ENCODE assay signal across 23 cellular contexts in genomic region chr17:27488263-27488662, GRCh38. TPM values are rescaled to one million over a fixed set of nuclear protein-coding genes. Genes with fewer than 3 reads are reported as not detected.
A peak's percentile ranks its signal among the peaks of the same experiment; 100 is the strongest.
DNase-seq lines count a peak whose midpoint lies in the region; ATAC-seq and TF ChIP-seq lines count a peak whose summit lies in the region.
"Had no signal": no experiment of that assay in that cellular context is flagged by ENCODE, and none has a peak within 500 bp of the region (broad histone marks: within the 10 kb centered on the region; RNA-seq: fewer than 3 reads in every experiment).

No MANE protein-coding gene starts in this region.

- no peak for TF ChIP-seq POLR2A in stomach (IDR thresholded peaks at IDR 0.05)

- H3K36me3 Mint-ChIP-seq in dendritic cell treated with granulocyte-macrophage colony-stimulating factor and Interleukin-4, amounts not matched to agents 40 ng/mL and 50 ng/mL, for 4 days (ENCODE audit: low read depth): no peaks in the 10 kb centered on the region
- H3K36me3 Mint-ChIP-seq: CD8-positive, alpha-beta T cell had no signal

- intact Hi-C loops in dendritic cell treated with granulocyte-macrophage colony-stimulating factor and Interleukin-4, amounts not matched to agents 40 ng/mL and 50 ng/mL, for 4 days (cut with micrococcal nuclease): loop anchor here (1.0 kb wide), 1 partner anchor 41 kb away; no protein-coding TSS in a partner anchor
- intact Hi-C loops in stomach (cut with DNase I; ENCODE audit: low total_unique reads): loop anchor here (10.0 kb wide), 1 partner anchor 97 kb away; no protein-coding TSS in a partner anchor

- H3K9me3 ChIP-seq in stomach: no peaks in the 10 kb centered on the region
- H3K9me3 ChIP-seq: gastrocnemius medialis had no signal

- H3K27ac Mint-ChIP-seq in dendritic cell treated with granulocyte-macrophage colony-stimulating factor and Interleukin-4, amounts not matched to agents 40 ng/mL and 50 ng/mL, for 4 days: peak overlapping the region; percentile 77
- H3K27ac Mint-ChIP-seq: CD8-positive, alpha-beta T cell; mesothelial cell of epicardium; progenitor cell of endocrine pancreas; T-helper 1 cell treated with Interleukin-12 subunit alpha and Interleukin-12 subunit beta and Interleukin-4 antibody, amounts not matched to agents 30 μg/mL and 1 μg/mL, for 36 hours had no signal

- peaks cover 85% of the 10 kb centered on the region for H3K4me1 Mint-ChIP-seq in dendritic cell treated with granulocyte-macrophage colony-stimulating factor and Interleukin-4, amounts not matched to agents 40 ng/mL and 50 ng/mL, for 4 days (ENCODE audit: low read depth)

- no peak overlapping the region for H3K4me3 Mint-ChIP-seq in dendritic cell treated with granulocyte-macrophage colony-stimulating factor and Interleukin-4, amounts not matched to agents 40 ng/mL and 50 ng/mL, for 4 days
- H3K4me3 Mint-ChIP-seq: CD8-positive, alpha-beta T cell; central memory CD8-positive, alpha-beta T cell; mesothelial cell of epicardium; T-helper 1 cell treated with Interleukin-12 subunit alpha and Interleukin-12 subunit beta and Interleukin-4 antibody, amounts not matched to agents 30 μg/mL and 1 μg/mL, for 36 hours had no signal

- H3K27ac ChIP-seq in stomach: peak overlapping the region in 3 of 5 donors; percentile 37 to 67 (median 40)
- H3K27ac ChIP-seq: epithelial cell of prostate, VCaP had no signal

- DNase-seq in CD1c-positive myeloid dendritic cell (ENCODE audit: extremely low spot score) (peak; percentile 62), left lobe of liver (ENCODE audit: low spot score) (no peak), stomach (no peak), iPS-NIHi11 (ENCODE audit: low spot score) (no peak), HUDEP-2 (lab: John Stamatoyannopoulos, UW; ENCODE audit: unreplicated experiment in 76 of 76) (no peak)
- no peak for DNase-seq in activated CD8-positive, alpha-beta memory T cell treated with anti-CD3 and anti-CD28 coated beads, Interleukin-2, amount 50 U/mL, for 48 hours
- DNase-seq: activated naive CD4-positive, alpha-beta T cell treated with Interleukin-2 at 50 U/mL for 16 hours; activated T-cell treated with anti-CD3 and anti-CD28 coated beads for 4 hours; CD8-positive, alpha-beta T cell; DMS79; H7; Karpas-422; NCI-H2029; SIG-M5 had no signal

- H3K9me3 Mint-ChIP-seq in dendritic cell treated with granulocyte-macrophage colony-stimulating factor and Interleukin-4, amounts not matched to agents 40 ng/mL and 50 ng/mL, for 4 days: no peaks in the 10 kb centered on the region
- H3K9me3 Mint-ChIP-seq: CD8-positive, alpha-beta T cell; central memory CD8-positive, alpha-beta T cell; mesothelial cell of epicardium; T-helper 1 cell treated with Interleukin-12 subunit alpha and Interleukin-12 subunit beta and Interleukin-4 antibody, amounts not matched to agents 30 μg/mL and 1 μg/mL, for 36 hours had no signal

- no peaks in the 10 kb centered on the region for H3K27me3 Mint-ChIP-seq in dendritic cell treated with granulocyte-macrophage colony-stimulating factor and Interleukin-4, amounts not matched to agents 40 ng/mL and 50 ng/mL, for 4 days
- H3K27me3 Mint-ChIP-seq: central memory CD8-positive, alpha-beta T cell; progenitor cell of endocrine pancreas had no signal

- no peak for TF ChIP-seq EP300 in stomach (IDR thresholded peaks at IDR 0.05)

- no peaks in the 10 kb centered on the region for H3K27me3 ChIP-seq in stomach
- H3K27me3 ChIP-seq: gastrocnemius medialis had no signal

- ATAC-seq in left lobe of liver (peak; percentile 33), HG03469 (IDR thresholded peaks at IDR 0.05; ENCODE audit: unreplicated experiment) (no peak)
- ATAC-seq: CD8-positive, alpha-beta T cell had no signal

- no peaks in the 10 kb centered on the region for H3K36me3 ChIP-seq in stomach
- H3K36me3 ChIP-seq: gastrocnemius medialis had no signal

- H3K4me3 ChIP-seq in stomach: no peak overlapping the region
- H3K4me3 ChIP-seq: gastrocnemius medialis had no signal

- H3K4me1 ChIP-seq in stomach: peaks cover 24 to 54% (median 35%) of the 10 kb centered on the region in 4 donors

- no peak for TF ChIP-seq CTCF in stomach (IDR thresholded peaks at IDR 0.05)

RNA-seq across cellular contexts. Expression of gene KSR1, which starts 32.0 kb away (rescaled TPM):
- 11.4 TPM for total RNA-seq in left lobe of liver
- 10 to 100 TPM in 3 of 5 donors, 1 to 10 TPM in 2; 2.7 to 32.1 (median 15.1) TPM for total RNA-seq in stomach
- 10 to 100 TPM; 11.6 to 21.2 (median 12.1) TPM for polyA plus RNA-seq in stomach
